Comparison of ENCODE assay signal across 8 cellular contexts in the genomic region with DNA sequence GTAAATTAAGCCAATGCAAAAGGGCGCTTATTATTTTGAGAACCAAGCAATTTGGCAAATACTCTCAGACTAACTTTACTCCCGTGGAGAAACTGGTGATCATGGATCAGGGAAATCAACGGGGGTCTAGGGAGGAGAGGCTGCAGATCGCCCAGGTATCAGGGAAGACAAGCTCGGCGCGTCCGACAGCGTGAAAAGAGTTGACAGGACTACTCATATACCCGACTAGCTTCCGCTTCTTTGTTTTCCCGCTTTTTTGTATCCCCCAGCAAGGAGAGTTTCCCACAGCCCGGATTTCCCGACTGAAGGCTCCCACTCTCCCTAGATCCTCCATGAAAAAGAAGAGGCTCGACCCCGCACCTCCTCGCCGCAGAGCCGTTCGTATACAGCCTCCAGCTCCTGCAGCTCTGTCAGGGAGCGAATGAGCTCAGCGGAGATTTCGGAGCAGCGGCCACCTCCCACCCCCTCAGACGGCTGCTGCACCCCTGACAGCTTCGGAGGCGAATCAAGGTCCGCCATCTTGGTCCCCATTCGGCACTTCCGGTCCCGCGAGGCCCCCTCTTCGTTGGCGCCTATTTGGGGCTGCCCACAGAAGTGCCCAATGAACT. TPM values are rescaled to one million over a fixed set of nuclear protein-coding genes. Genes with fewer than 3 reads are reported as not detected.
DNase-seq lines count a peak whose midpoint lies in the region; ATAC-seq, FAIRE-seq and TF ChIP-seq lines count a peak whose summit lies in the region.

Gene COG4, minus strand, starts transcription at position 542 of the 608 bp plus-strand sequence. Its CDS starts 11 bp downstream, at position 531.

- H3K4me1 ChIP-seq in HAP-1 (peaks cover 10% of the 10 kb centered on the region), right atrium auricular region (peaks cover 0 to 42% of the 10 kb centered on the region in 2 donors), psoas muscle (peaks cover 36% of the 10 kb centered on the region)

- FAIRE-seq in urothelium cell line (lab: Jason Lieb, UNC) = no peak

- ATAC-seq in psoas muscle = peak; percentile 91 to 94 (median 92)

- intact Hi-C loops in T-helper 2 cell treated with Interferon-gamma antibody and Interleukin-4, amounts not matched to agents 100 ng/mL and 5 ng/mL, for 36 hours (cut with micrococcal nuclease) = loop anchor here (1.0 to 10.0 kb wide), 9 partner anchors 68 to 956 kb away; partner anchors contain the start of genes AARS1, DDX19A, EXOSC6 and FCSK
- intact Hi-C loops in psoas muscle (cut with DNase I) = no loop called here

- in situ Hi-C loops in HAP-1 (cut with MboI; ENCODE audit: low sequenced_read_pairs) = no loop called here

- H3K4me3 ChIP-seq in HAP-1 = peak within 1 kb of the TSS; percentile 95
- H3K4me3 ChIP-seq in right atrium auricular region = peak within 1 kb of the TSS; percentile 63 to 88
- peak within 1 kb of the TSS; percentile 82 for H3K4me3 ChIP-seq in psoas muscle

- 0 to 1% (median 0%) methylated on average over 34 of the region's 34 CpGs for WGBS in psoas muscle, 3 donors

- H3K9me3 ChIP-seq in HAP-1 = no peaks in the 10 kb centered on the region
- H3K9me3 ChIP-seq in right atrium auricular region = no peaks in the 10 kb centered on the region
- no peaks in the 10 kb centered on the region for H3K9me3 ChIP-seq in psoas muscle

- peak within 1 kb of the TSS; percentile 90 for H3K27ac ChIP-seq in angular gyrus (ENCODE audit: low read depth, low read length)
- H3K27ac ChIP-seq in right atrium auricular region = peak within 1 kb of the TSS; percentile 70 to 91
- peak within 1 kb of the TSS; percentile 90 for H3K27ac ChIP-seq in psoas muscle

- H3K36me3 ChIP-seq in HAP-1 (replicated peaks) = peaks cover 35% of the 10 kb centered on the region
- H3K36me3 ChIP-seq in right atrium auricular region = peaks cover 15% of the 10 kb centered on the region
- H3K36me3 ChIP-seq in psoas muscle (ENCODE audit: insufficient read depth in 1 of 2, low read depth in 1 of 2) = peaks cover 0 to 41% of the 10 kb centered on the region in 2 donors

- DNase-seq in ELF-1 (ENCODE audit: low read depth, low spot score) = peak; percentile 89
- peak; percentile 70 to 92 for DNase-seq in HAP-1 (ENCODE audit: low spot score in 2 of 2)
- DNase-seq in NCI-H1105 (lab: John Stamatoyannopoulos, UW) = peak; percentile 60
- peak; percentile 83 for DNase-seq in right atrium auricular region (ENCODE audit: low spot score)
- peak; percentile 89 to 94 for DNase-seq in psoas muscle
- peak; percentile 89 for DNase-seq in urothelium cell line (ENCODE audit: low spot score)

- no peaks in the 10 kb centered on the region for H3K27me3 ChIP-seq in HAP-1 (ENCODE audit: low read depth)
- no peaks in the 10 kb centered on the region for H3K27me3 ChIP-seq in right atrium auricular region
- no peaks in the 10 kb centered on the region for H3K27me3 ChIP-seq in psoas muscle (ENCODE audit: insufficient read depth in 3 of 3, low read length in 2 of 3)

- no peak for TF ChIP-seq CTCF in right atrium auricular region (IDR thresholded peaks at IDR 0.05)
- no peak for TF ChIP-seq CTCF in psoas muscle (IDR thresholded peaks at IDR 0.05)

RNA-seq across cellular contexts. Expression of gene COG4, which starts in this region (rescaled TPM):
- 56.2 and 56.6 TPM in 2 replicates for total RNA-seq in T-helper 2 cell treated with Interferon-gamma antibody and Interleukin-4, amounts not matched to agents 100 ng/mL and 5 ng/mL, for 36 hours
- total RNA-seq in right atrium auricular region = 10 to 100 TPM; 29.1 to 41.8 TPM
- total RNA-seq in psoas muscle = 10 to 100 TPM; 41.7 to 77.8 (median 64.9) TPM
- polyA plus RNA-seq in psoas muscle = 10 to 100 TPM; 29.1 to 80.3 (median 41.4) TPM

Comparison
In these comparisons a context has a peak if more than half of its experiments do, and no peak if none do; other contexts are left out.
1. Peak in every context shown above with its lines: DNase-seq, ATAC-seq, H3K4me3 ChIP-seq and H3K27ac ChIP-seq.